8 cellular contexts compared by ENCODE assay signal in genomic region chr10:45001382-45002148, GRCh38. TPM values are rescaled to one million over a fixed set of nuclear protein-coding genes. Genes with fewer than 3 reads are reported as not detected.
DNase-seq lines count a peak whose midpoint lies in the region; ATAC-seq lines count a peak whose summit lies in the region.

No MANE protein-coding gene starts in this region.

- H3K4me1 ChIP-seq in mucosa of stomach (ENCODE audit: control insufficient read depth, insufficient read depth, low read length): peaks cover 24% of the 10 kb centered on the region

- H3K4me3 ChIP-seq in mucosa of stomach (ENCODE audit: low read length): peak overlapping the region; percentile 29

- peaks cover 40% of the 10 kb centered on the region for H3K4me1 Mint-ChIP-seq in activated CD8-positive, alpha-beta memory T cell treated with anti-CD3 and anti-CD28 coated beads, Interleukin-2, amount 10 ng/mL, durations not matched to agents 7 days and 5 days
- peaks cover 33% of the 10 kb centered on the region for H3K4me1 Mint-ChIP-seq in stimulated activated naive CD8-positive, alpha-beta T cell treated with anti-CD3 and anti-CD28 coated beads, Interleukin-15, Interleukin-2, amounts not matched to agents 100 ng/mL and 50 ng/mL, for 24 hours (ENCODE audit: low read depth)

- no peaks in the 10 kb centered on the region for H3K9me3 ChIP-seq in mucosa of stomach (ENCODE audit: control insufficient read depth, low read length)

- H3K4me3 Mint-ChIP-seq in activated CD8-positive, alpha-beta memory T cell treated with anti-CD3 and anti-CD28 coated beads, Interleukin-2, amount 10 ng/mL, durations not matched to agents 7 days and 5 days: peak overlapping the region; percentile 88
- peak overlapping the region; percentile 89 for H3K4me3 Mint-ChIP-seq in stimulated activated naive CD8-positive, alpha-beta T cell treated with anti-CD3 and anti-CD28 coated beads, Interleukin-15, Interleukin-2, amounts not matched to agents 100 ng/mL and 50 ng/mL, for 24 hours

- CTCF ChIA-PET in activated CD8-positive, alpha-beta memory T cell treated with anti-CD3 and anti-CD28 coated beads, Interleukin-2, amount 10 ng/mL, durations not matched to agents 7 days and 5 days (lab: Charles Lee): interaction anchor here (0.7 to 1.7 kb wide), 3 partner anchors 21 to 68 kb away, joined by 3 to 6 read pairs (median 3); no protein-coding TSS in a partner anchor

- no peaks in the 10 kb centered on the region for H3K27me3 Mint-ChIP-seq in activated CD8-positive, alpha-beta memory T cell treated with anti-CD3 and anti-CD28 coated beads, Interleukin-2, amount 10 ng/mL, durations not matched to agents 7 days and 5 days
- no peaks in the 10 kb centered on the region for H3K27me3 Mint-ChIP-seq in stimulated activated naive CD8-positive, alpha-beta T cell treated with anti-CD3 and anti-CD28 coated beads, Interleukin-15, Interleukin-2, amounts not matched to agents 100 ng/mL and 50 ng/mL, for 24 hours

- peak; percentile 65 to 70 for DNase-seq in AML-193 (lab: John Stamatoyannopoulos, UW)
- DNase-seq in NCI-H2196 treated with DMSO at 0.1 percent for 48 hours (lab: John Stamatoyannopoulos, UW; ENCODE audit: unreplicated experiment): peak; percentile 50
- DNase-seq in activated CD8-positive, alpha-beta memory T cell treated with anti-CD3 and anti-CD28 coated beads, Interleukin-2, amount 10 ng/mL, durations not matched to agents 7 days and 5 days: peak; percentile 70
- DNase-seq in epithelial cell of prostate (ENCODE audit: low read depth, low spot score): no peak

- peak overlapping the region; percentile 81 for H3K27ac ChIP-seq in epithelial cell of prostate

- peak; percentile 70 for ATAC-seq in GM18858 (IDR thresholded peaks at IDR 0.05; ENCODE audit: unreplicated experiment)
- ATAC-seq in HG03039 (IDR thresholded peaks at IDR 0.05; ENCODE audit: unreplicated experiment): peak; percentile 65
- peak; percentile 77 for ATAC-seq in activated CD8-positive, alpha-beta memory T cell treated with anti-CD3 and anti-CD28 coated beads, Interleukin-2, amount 10 ng/mL, durations not matched to agents 7 days and 5 days

- peak overlapping the region; percentile 90 for H3K27ac Mint-ChIP-seq in activated CD8-positive, alpha-beta memory T cell treated with anti-CD3 and anti-CD28 coated beads, Interleukin-2, amount 10 ng/mL, durations not matched to agents 7 days and 5 days
- H3K27ac Mint-ChIP-seq in stimulated activated naive CD8-positive, alpha-beta T cell treated with anti-CD3 and anti-CD28 coated beads, Interleukin-15, Interleukin-2, amounts not matched to agents 100 ng/mL and 50 ng/mL, for 24 hours: peak overlapping the region; percentile 88

- peaks cover 34% of the 10 kb centered on the region for H3K36me3 Mint-ChIP-seq in activated CD8-positive, alpha-beta memory T cell treated with anti-CD3 and anti-CD28 coated beads, Interleukin-2, amount 10 ng/mL, durations not matched to agents 7 days and 5 days
- peaks cover 48% of the 10 kb centered on the region for H3K36me3 Mint-ChIP-seq in stimulated activated naive CD8-positive, alpha-beta T cell treated with anti-CD3 and anti-CD28 coated beads, Interleukin-15, Interleukin-2, amounts not matched to agents 100 ng/mL and 50 ng/mL, for 24 hours (ENCODE audit: low read depth)

- no peaks in the 10 kb centered on the region for H3K36me3 ChIP-seq in mucosa of stomach (ENCODE audit: control insufficient read depth, insufficient read depth, low read length)

- peak overlapping the region; percentile 64 for H3K9ac ChIP-seq in mucosa of stomach (ENCODE audit: low read length)

- peaks cover 17% of the 10 kb centered on the region for H3K9me3 Mint-ChIP-seq in activated CD8-positive, alpha-beta memory T cell treated with anti-CD3 and anti-CD28 coated beads, Interleukin-2, amount 10 ng/mL, durations not matched to agents 7 days and 5 days (ENCODE audit: low read depth)
- peaks cover 22% of the 10 kb centered on the region for H3K9me3 Mint-ChIP-seq in stimulated activated naive CD8-positive, alpha-beta T cell treated with anti-CD3 and anti-CD28 coated beads, Interleukin-15, Interleukin-2, amounts not matched to agents 100 ng/mL and 50 ng/mL, for 24 hours

- no peaks in the 10 kb centered on the region for H3K27me3 ChIP-seq in mucosa of stomach (ENCODE audit: control insufficient read depth, insufficient read depth, low read length)

RNA-seq across cellular contexts. Expression of gene ZNF22, which starts 0.8 kb away (rescaled TPM):
- total RNA-seq in activated CD8-positive, alpha-beta memory T cell treated with anti-CD3 and anti-CD28 coated beads, Interleukin-2, amount 10 ng/mL, durations not matched to agents 7 days and 5 days: 10 to 100 TPM; 29.5 to 29.6 TPM

RNA-seq across cellular contexts. Expression of gene DEPP1, which starts 23.0 kb away (rescaled TPM):
- under 1 TPM in 1 of 2 experiments, not detected in 1; 0.37 TPM for total RNA-seq in activated CD8-positive, alpha-beta memory T cell treated with anti-CD3 and anti-CD28 coated beads, Interleukin-2, amount 10 ng/mL, durations not matched to agents 7 days and 5 days

RNA-seq across cellular contexts. Expression of gene RASSF4, which starts 42.0 kb away (rescaled TPM):
- 1 to 10 TPM; 1.2 to 3.1 TPM for total RNA-seq in activated CD8-positive, alpha-beta memory T cell treated with anti-CD3 and anti-CD28 coated beads, Interleukin-2, amount 10 ng/mL, durations not matched to agents 7 days and 5 days
